ENCODE assay signal across 8 cellular contexts in genomic region chrX:20412871-20413486, GRCh38.
A peak's percentile ranks its signal among the peaks of the same experiment; 100 is the strongest.
DNase-seq lines count a peak whose midpoint lies in the region; ATAC-seq lines count a peak whose summit lies in the region.

No MANE protein-coding gene starts in this region.

- DNase-seq in activated CD4-positive, CD25-positive, alpha-beta regulatory T cell treated with anti-CD3 and anti-CD28 coated beads, Interleukin-2, amount 50 U/mL, for 16 hours (ENCODE audit: low read depth, low spot score) = peak; percentile 1
- DNase-seq in globus pallidus (ENCODE audit: low spot score) = peak; percentile 6
- no peak for DNase-seq in NCI-H774 (lab: John Stamatoyannopoulos, UW)
- no peak for DNase-seq in NCI-H1417 (lab: John Stamatoyannopoulos, UW)
- DNase-seq in HUDEP-2 (lab: John Stamatoyannopoulos, UW; ENCODE audit: unreplicated experiment in 76 of 76) = no peak
- no peak for DNase-seq in left lobe of liver (ENCODE audit: low spot score)

- ATAC-seq in GM18502 (IDR thresholded peaks at IDR 0.05; ENCODE audit: poor library complexity, unreplicated experiment) = peak; percentile 83
- ATAC-seq in HG02870 (IDR thresholded peaks at IDR 0.05; ENCODE audit: unreplicated experiment) = peak; percentile 83
- no peak for ATAC-seq in left lobe of liver

Comparison
In these comparisons a context has a peak if more than half of its experiments do, and no peak if none do; other contexts are left out.
1. DNase-seq: peak in activated CD4-positive, CD25-positive, alpha-beta regulatory T cell treated with anti-CD3 and anti-CD28 coated beads, Interleukin-2, amount 50 U/mL, for 16 hours (single experiment) and globus pallidus (single experiment); none in NCI-H774 (single experiment), NCI-H1417 (0 of 3), HUDEP-2 (0 of 76) and left lobe of liver (single experiment).